8 cellular contexts compared by ENCODE assay signal in genomic region chr1:167631386-167631941, GRCh38. TPM values are rescaled to one million over a fixed set of nuclear protein-coding genes. Genes with fewer than 3 reads are reported as not detected.
A peak's percentile ranks its signal among the peaks of the same experiment; 100 is the strongest.
DNase-seq lines count a peak whose midpoint lies in the region; ATAC-seq, FAIRE-seq and TF ChIP-seq lines count a peak whose summit lies in the region.
"Had no signal": no experiment of that assay in that cellular context is flagged by ENCODE, and none has a peak within 500 bp of the region (broad histone marks: within the 10 kb centered on the region; RNA-seq: fewer than 3 reads in every experiment).

No MANE protein-coding gene starts in this region.

- H3K79me2 ChIP-seq in GM23338 (replicated peaks; ENCODE audit: insufficient read depth), result no peaks in the 10 kb centered on the region
- no peaks in the 10 kb centered on the region for H3K79me2 ChIP-seq in hepatocyte
- H3K79me2 ChIP-seq: parathyroid adenoma had no signal

- no peaks in the 10 kb centered on the region for H4K20me1 ChIP-seq in GM23338 (replicated peaks; ENCODE audit: insufficient read depth)
- H4K20me1 ChIP-seq in hepatocyte (ENCODE audit: insufficient read depth, poor library complexity, severe bottlenecking), result no peaks in the 10 kb centered on the region

- TF ChIP-seq CTCF in GM23338 (conservative IDR thresholded peaks at IDR 0.05; ENCODE audit: low read depth in 2 of 2) (no peak), kidney (IDR thresholded peaks at IDR 0.05; ENCODE audit: borderline replicate concordance, extremely low read depth, insufficient read depth) (no peak), brain microvascular endothelial cell (IDR thresholded peaks at IDR 0.05; ENCODE audit: low read depth, low read length, missing control alignments) (no peak), hepatocyte (IDR thresholded peaks at IDR 0.05; ENCODE audit: poor library complexity) (no peak)

- ATAC-seq in GM23338, result no peak
- ATAC-seq in T-helper 17 cell, result no peak
- no peak for ATAC-seq in stimulated activated naive CD8-positive, alpha-beta T cell treated with anti-CD3 and anti-CD28 coated beads, Interleukin-15, amount 100 ng/mL, for 72 hours
- no peak for ATAC-seq in HG02970 (IDR thresholded peaks at IDR 0.05; ENCODE audit: low FRiP score, unreplicated experiment)

- no peak overlapping the region for H2AFZ ChIP-seq in GM23338
- no peak overlapping the region for H2AFZ ChIP-seq in hepatocyte
- H2AFZ ChIP-seq: parathyroid adenoma had no signal

- H3K27me3 Mint-ChIP-seq in GM23338 (ENCODE audit: insufficient read depth, low read depth, poor library complexity) (peaks cover 43% of the 10 kb centered on the region), T-helper 17 cell (no peaks in the 10 kb centered on the region)
- no peaks in the 10 kb centered on the region for H3K27me3 Mint-ChIP-seq in stimulated activated naive CD8-positive, alpha-beta T cell treated with anti-CD3 and anti-CD28 coated beads, Interleukin-15, amount 100 ng/mL, for 72 hours

- DNase-seq in GM23338 (ENCODE audit: low spot score) (no peak), T-helper 17 cell (no peak), kidney (no peak), brain microvascular endothelial cell (no peak), hepatocyte (ENCODE audit: low spot score) (no peak)
- DNase-seq in stimulated activated naive CD8-positive, alpha-beta T cell treated with anti-CD3 and anti-CD28 coated beads, Interleukin-15, amount 100 ng/mL, for 72 hours, result peak in 1 of 2 donors; percentile 16

- H3K9me2 ChIP-seq in GM23338 (ENCODE audit: insufficient read depth) (no peaks in the 10 kb centered on the region), hepatocyte (replicated peaks; ENCODE audit: insufficient read depth) (no peaks in the 10 kb centered on the region)

- peak overlapping the region; percentile 30; the same call in 1 of the 3 replicates for H3K4me3 Mint-ChIP-seq in GM23338
- H3K4me3 Mint-ChIP-seq in T-helper 17 cell, result peak overlapping the region; percentile 97
- H3K4me3 Mint-ChIP-seq in stimulated activated naive CD8-positive, alpha-beta T cell treated with anti-CD3 and anti-CD28 coated beads, Interleukin-15, amount 100 ng/mL, for 72 hours, result peak overlapping the region; percentile 89 to 90

- in situ Hi-C loops in brain microvascular endothelial cell (cut with HindIII; ENCODE audit: low pct_ligation_motif_present, low sequenced_read_pairs), result no loop called here

- H3K9ac ChIP-seq in kidney (ENCODE audit: low read length in 2 of 2), result no peak overlapping the region
- H3K9ac ChIP-seq: parathyroid adenoma had no signal

- H3K4me2 ChIP-seq in GM23338 (peak overlapping the region; percentile 91; the same call in 1 of the 2 replicates), hepatocyte (no peak overlapping the region)

- 0 out of 2 replicates have a peak, but pooled peaks cover 9% of the 10 kb centered on the region for H3F3A ChIP-seq in GM23338 (replicated peaks; ENCODE audit: low read depth)

- H3K4me3 ChIP-seq in GM23338 (no peak overlapping the region), kidney (ENCODE audit: low read length in 2 of 2) (peak overlapping the region; percentile 63 to 64), brain microvascular endothelial cell (ENCODE audit: low read depth, low read length) (no peak overlapping the region), hepatocyte (no peak overlapping the region)

- intact Hi-C loops in kidney (cut with DNase I), result no loop called here

- no peaks in the 10 kb centered on the region for H3K9me3 ChIP-seq in T-helper 17 cell (ENCODE audit: control insufficient read depth, low read length, poor library complexity, severe bottlenecking)
- H3K9me3 ChIP-seq in kidney (ENCODE audit: control insufficient read depth in 1 of 2, low read length in 2 of 2), result no peaks in the 10 kb centered on the region
- H3K9me3 ChIP-seq in hepatocyte (ENCODE audit: low read depth), result no peaks in the 10 kb centered on the region

- no peak overlapping the region for H3K27ac Mint-ChIP-seq in GM23338
- peak overlapping the region; percentile 98 for H3K27ac Mint-ChIP-seq in T-helper 17 cell
- peak overlapping the region; percentile 93 for H3K27ac Mint-ChIP-seq in stimulated activated naive CD8-positive, alpha-beta T cell treated with anti-CD3 and anti-CD28 coated beads, Interleukin-15, amount 100 ng/mL, for 72 hours

- 94% methylated on average over 3 of the region's 3 CpGs for WGBS in hepatocyte (ENCODE audit: low lambda C conversion rate, missing lambda C conversion rate)

- H3K4me1 Mint-ChIP-seq in GM23338, result peaks cover 45% of the 10 kb centered on the region
- H3K4me1 Mint-ChIP-seq in T-helper 17 cell, result peaks cover 56% of the 10 kb centered on the region
- H3K4me1 Mint-ChIP-seq in stimulated activated naive CD8-positive, alpha-beta T cell treated with anti-CD3 and anti-CD28 coated beads, Interleukin-15, amount 100 ng/mL, for 72 hours, result peaks cover 79% of the 10 kb centered on the region

- FAIRE-seq in kidney (lab: Jason Lieb, UNC), result no peak

- H3K27me3 ChIP-seq in GM23338 (ENCODE audit: insufficient read depth) (peaks cover 65% of the 10 kb centered on the region), brain microvascular endothelial cell (replicated peaks) (peaks cover 3% of the 10 kb centered on the region), hepatocyte (peaks cover 69% of the 10 kb centered on the region)

- H3K4me1 ChIP-seq in GM23338 (ENCODE audit: insufficient read depth) (peaks cover 42% of the 10 kb centered on the region), kidney (ENCODE audit: control insufficient read depth in 1 of 2, insufficient read depth in 1 of 2, low read depth in 1 of 2, low read length in 2 of 2) (peaks cover 0 to 13% of the 10 kb centered on the region in 2 donors), hepatocyte (ENCODE audit: insufficient read depth) (peaks cover 7% of the 10 kb centered on the region)
- H3K4me1 ChIP-seq: parathyroid adenoma had no signal

- H3K36me3 Mint-ChIP-seq in GM23338 (ENCODE audit: low read depth) (no peaks in the 10 kb centered on the region; the same call in 2 of the 3 replicates), T-helper 17 cell (ENCODE audit: low read depth) (peaks cover 10% of the 10 kb centered on the region)

- no peaks in the 10 kb centered on the region for H3K36me3 ChIP-seq in GM23338 (ENCODE audit: insufficient read depth)
- no peaks in the 10 kb centered on the region for H3K36me3 ChIP-seq in kidney (ENCODE audit: control insufficient read depth in 1 of 2, insufficient read depth in 2 of 2, low read length in 2 of 2)
- no peaks in the 10 kb centered on the region for H3K36me3 ChIP-seq in brain microvascular endothelial cell (replicated peaks)
- H3K36me3 ChIP-seq in hepatocyte (replicated peaks; ENCODE audit: insufficient read depth, low read depth), result no peaks in the 10 kb centered on the region

- H3K9me3 Mint-ChIP-seq in GM23338, result no peaks in the 10 kb centered on the region
- H3K9me3 Mint-ChIP-seq in stimulated activated naive CD8-positive, alpha-beta T cell treated with anti-CD3 and anti-CD28 coated beads, Interleukin-15, amount 100 ng/mL, for 72 hours, result no peaks in the 10 kb centered on the region

- H3K27ac ChIP-seq in GM23338 (ENCODE audit: low read depth) (no peak overlapping the region), kidney (ENCODE audit: low read depth in 2 of 2, low read length in 2 of 2) (peak overlapping the region in 1 of 2 donors; percentile 19), brain microvascular endothelial cell (no peak overlapping the region), hepatocyte (no peak overlapping the region)
- H3K27ac ChIP-seq: parathyroid adenoma had no signal

TF ChIP-seq in GM23338, 12 proteins besides CTCF, POLR2A, EP300 and RAD21 (continues in another document):
- no peak for TF ChIP-seq ZNF331 (CRISPR knock-in tag; IDR thresholded peaks at IDR 0.05; ENCODE audit: low read depth)

RNA-seq across cellular contexts. Expression of gene RCSD1, which starts 1.4 kb away (rescaled TPM):
- total RNA-seq in GM23338 (2014; rRNA removed; shearing (Covaris generic)), result 0.73 TPM in 1 of 2 replicates, not detected in the other
- 0.18 and 0.42 TPM in 2 replicates for polyA plus RNA-seq in GM23338 (2016; fragmentation: Nextera tagmentation; extraction: Ambion mirVana)
- total RNA-seq in T-helper 17 cell, result 100 to 1,000 TPM in 1 of 2 donors, 10 to 100 TPM in 1; 88.0 to 101 TPM
- 18.3 TPM for total RNA-seq in kidney
- polyA plus RNA-seq in kidney (ENCODE audit: insufficient read depth, low read depth, low replicate concordance), result 3.9 TPM
- total RNA-seq in hepatocyte, result 0.80 and 0.92 TPM in 2 replicates
- 0.77 TPM in 1 of 2 replicates, not detected in the other for polyA plus RNA-seq in hepatocyte

Comparison
In these comparisons a context has a peak if more than half of its experiments do, and no peak if none do; other contexts are left out.
1. H3K4me3 ChIP-seq: peak in kidney (2 of 2); none in GM23338 (single experiment), brain microvascular endothelial cell (single experiment) and hepatocyte (single experiment).
2. H3K4me3 Mint-ChIP-seq: peak in every context shown above with its lines; median percentile 97 in T-helper 17 cell; 90 in stimulated activated naive CD8-positive, alpha-beta T cell treated with anti-CD3 and anti-CD28 coated beads, Interleukin-15, amount 100 ng/mL, for 72 hours; 30 in GM23338.
3. RNA of gene RCSD1, which starts 1.4 kb away (total RNA-seq): 88.0 to 101 TPM in T-helper 17 cell and 18.3 TPM in kidney (single experiment); 0.80 to 0.92 TPM in hepatocyte and 0.73 TPM in GM23338; every median in the first group is over 10 times any median in the second.